In genomic region chr3:143302638-143303171, GRCh38 we compare ENCODE assay signal across 9 cellular contexts.
DNase-seq lines count a peak whose midpoint lies in the region; ATAC-seq and TF ChIP-seq lines count a peak whose summit lies in the region.
"Had no signal": no experiment of that assay in that cellular context is flagged by ENCODE, and none has a peak within 500 bp of the region (broad histone marks: within the 10 kb centered on the region; RNA-seq: fewer than 3 reads in every experiment).

No MANE protein-coding gene starts in this region.

- H3K27ac ChIP-seq in brain microvascular endothelial cell (peak overlapping the region; percentile 22), thymus (ENCODE audit: low read depth) (peak overlapping the region; percentile 59)

- H3K4me1 Mint-ChIP-seq in immature natural killer cell: peaks cover 95 to 97% of the 10 kb centered on the region in 2 donors

- H3K27me3 Mint-ChIP-seq in immature natural killer cell (ENCODE audit: low read depth in 3 of 3): peaks cover 0 to 6% (median 2%) of the 10 kb centered on the region in 3 donors

- H3K27ac Mint-ChIP-seq in immature natural killer cell: peak overlapping the region; percentile 77 to 92 (median 90)

- H3K9me3 ChIP-seq in thymus (ENCODE audit: control insufficient read depth): no peaks in the 10 kb centered on the region

- peaks cover 0 to 5% (median 3%) of the 10 kb centered on the region in 3 donors for H3K36me3 Mint-ChIP-seq in immature natural killer cell

- TF ChIP-seq POLR2A in GM18505 (IDR thresholded peaks at IDR 0.05; ENCODE audit: borderline replicate concordance, extremely low read depth, insufficient read depth, insufficient read length): no peak

- H3K4me3 Mint-ChIP-seq in immature natural killer cell: peak overlapping the region; percentile 50 to 81 (median 80)

- no peak for ATAC-seq in GM18505 (IDR thresholded peaks at IDR 0.05; ENCODE audit: unreplicated experiment)

- peaks cover 0 to 2% (median 0%) of the 10 kb centered on the region in 6 donors for H3K9me3 Mint-ChIP-seq in immature natural killer cell

- H3K4me1 ChIP-seq in thymus (ENCODE audit: control insufficient read depth, insufficient read depth, low read length): no peaks in the 10 kb centered on the region

- H3K27me3 ChIP-seq in brain microvascular endothelial cell (replicated peaks) (no peaks in the 10 kb centered on the region), thymus (ENCODE audit: control insufficient read depth, insufficient read depth) (no peaks in the 10 kb centered on the region)

- TF ChIP-seq CTCF in brain microvascular endothelial cell (IDR thresholded peaks at IDR 0.05; ENCODE audit: low read depth, low read length, missing control alignments): peak; percentile 34

- 74% methylated on average over 11 of the region's 11 CpGs for WGBS in thymus

- H3K4me3 ChIP-seq in brain microvascular endothelial cell (ENCODE audit: low read depth, low read length) (no peak overlapping the region), thymus (ENCODE audit: low read length) (no peak overlapping the region)

- in situ Hi-C loops in brain microvascular endothelial cell (cut with HindIII; ENCODE audit: low pct_ligation_motif_present, low sequenced_read_pairs): no loop called here

- DNase-seq in HS-27A (ENCODE audit: low read depth): peak; percentile 77
- peak; percentile 80 for DNase-seq in brain microvascular endothelial cell
- DNase-seq in immature natural killer cell: no peak
- no peak for DNase-seq in NCI-H146 treated with DMSO at 0.1 percent for 48 hours (lab: John Stamatoyannopoulos, UW; ENCODE audit: unreplicated experiment)
- no peak for DNase-seq in NCI-H1048 (lab: John Stamatoyannopoulos, UW)
- DNase-seq in DMS114 treated with DMSO at 0.1 percent for 48 hours (lab: John Stamatoyannopoulos, UW; ENCODE audit: unreplicated experiment): no peak
- DNase-seq: activated effector memory CD4-positive, alpha-beta T cell treated with anti-CD3 and anti-CD28 coated beads, Interleukin-2, amount 50 U/mL, for 16 hours had no signal

- H3K36me3 ChIP-seq in brain microvascular endothelial cell (replicated peaks) (no peaks in the 10 kb centered on the region), thymus (ENCODE audit: control insufficient read depth, insufficient read depth) (no peaks in the 10 kb centered on the region)

Comparison
In these comparisons a context has a peak if more than half of its experiments do, and no peak if none do; other contexts are left out.
1. DNase-seq: peak in HS-27A (single experiment) and brain microvascular endothelial cell (single experiment); none in immature natural killer cell (0 of 3), NCI-H146 treated with DMSO at 0.1 percent for 48 hours (single experiment), NCI-H1048 (single experiment) and DMS114 treated with DMSO at 0.1 percent for 48 hours (single experiment).